Comparison of ENCODE assay signal across 15 cellular contexts in the genomic region with DNA sequence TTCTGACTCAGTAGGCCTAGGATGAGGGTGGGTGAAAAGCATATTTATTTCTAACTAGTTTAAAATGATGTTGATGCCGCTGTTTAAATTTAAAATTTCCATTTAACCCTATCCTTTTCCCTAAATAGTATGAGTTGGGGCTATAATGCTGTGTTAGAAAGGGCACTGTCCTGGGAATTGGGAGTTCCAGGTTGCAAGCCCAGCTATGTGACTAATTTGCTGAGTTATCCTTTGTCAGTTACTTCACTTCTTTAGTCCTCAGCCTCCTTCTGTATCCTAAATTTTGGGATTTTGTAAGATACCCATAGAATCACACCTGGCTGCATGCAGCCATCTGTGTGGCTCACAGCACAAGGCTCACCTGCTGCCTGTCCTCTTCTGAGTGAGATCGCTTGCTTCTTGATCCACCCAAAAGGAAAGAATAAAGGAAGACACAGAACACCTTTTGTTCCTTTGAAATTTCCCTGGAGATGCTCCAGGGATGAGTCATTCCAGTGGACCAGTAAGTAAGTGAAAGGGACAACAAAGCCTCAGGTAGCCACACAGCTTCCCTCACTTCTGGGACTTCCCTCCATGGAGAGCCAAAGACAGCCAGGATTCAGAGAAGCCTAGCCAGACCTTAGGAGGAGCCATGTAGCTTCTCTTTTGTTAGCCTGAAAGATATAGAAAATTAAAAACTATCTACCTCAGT.
DNase-seq lines count a peak whose midpoint lies in the region; ATAC-seq, FAIRE-seq and TF ChIP-seq lines count a peak whose summit lies in the region.
"Had no signal": no experiment of that assay in that cellular context is flagged by ENCODE, and none has a peak within 500 bp of the region (broad histone marks: within the 10 kb centered on the region; RNA-seq: fewer than 3 reads in every experiment).

No MANE protein-coding gene starts in this region.

- no peaks in the 10 kb centered on the region for H3K79me1 ChIP-seq in H1 (ENCODE audit: low read depth, low read length)
- H3K79me1 ChIP-seq in mesendoderm (ENCODE audit: low read length): no peaks in the 10 kb centered on the region

- DNase-seq in ELF-1 (ENCODE audit: low read depth, low spot score): peak; percentile 69
- DNase-seq in NCI-H69 (lab: John Stamatoyannopoulos, UW): peak; percentile 84
- DNase-seq in H1 (ENCODE audit: low read depth in 1 of 2, low spot score in 2 of 2): peak in 1 of 2 experiments; percentile 44
- peak; percentile 95 for DNase-seq in mesendoderm
- no peak for DNase-seq in activated T-cell treated with anti-CD3 and anti-CD28 coated beads, Interleukin-2, amount 50 U/mL, for 1 hour
- DNase-seq in NCI-H1417 (lab: John Stamatoyannopoulos, UW): no peak
- DNase-seq in left cardiac atrium: no peak
- DNase-seq: activated CD4-positive, alpha-beta T cell treated with anti-CD3 and anti-CD28 coated beads for 48 hours; activated naive CD8-positive, alpha-beta T cell treated with anti-CD3 and anti-CD28 coated beads, Interleukin-2, amount 10 ng/mL, durations not matched to agents 7 days and 5 days; activated T-cell treated with anti-CD3 and anti-CD28 coated beads, Interleukin-2, amount 50 U/mL, for 4 hours; erythroblast; GF-D8; naive thymus-derived CD8-positive, alpha-beta T cell; NCI-H2107 had no signal

- H3K9ac ChIP-seq in H1 (replicated peaks in 1 of 4; ENCODE audit: extremely low read depth in 1 of 4, low read depth in 3 of 4, low read length in 3 of 4) (no peak overlapping the region), mesendoderm (ENCODE audit: low read length) (no peak overlapping the region)

- no peak overlapping the region; the same call in 1 of the 2 replicates for H2BK12ac ChIP-seq in H1 (ENCODE audit: low read depth, low read length)

- CTCF ChIA-PET in H1 (lab: Charles Lee; ENCODE audit: partially characterized antibody): interaction anchor here (0.6 to 1.6 kb wide), 8 partner anchors 10 to 582 kb away, joined by 3 to 6 read pairs (median 3); no protein-coding TSS in a partner anchor

- WGBS in H1 (ENCODE audit: extremely low coverage in 1 of 2, insufficient coverage in 1 of 2, insufficient read length in 1 of 2, insufficient replicate concordance in 2 of 2, low coverage in 1 of 2, low lambda C conversion rate in 2 of 2, missing lambda C conversion rate in 1 of 2), 2 experiments: 66% methylated on average over 2 of the region's 2 CpGs; no CpG with 5 or more reads in 1 of the 2 experiments
- no CpG with 5 or more reads among the region's 2 CpGs for WGBS in mesendoderm (ENCODE audit: extremely low coverage, insufficient coverage, low lambda C conversion rate)

- TF ChIP-seq RAD21 in H1 (IDR thresholded peaks at IDR 0.05 in 1 of 2, conservative IDR thresholded peaks at IDR 0.05 in 1 of 2; ENCODE audit: low read depth in 2 of 2, low read length in 2 of 2): no peak

- no peak for TF ChIP-seq EP300 in H1 (IDR thresholded peaks at IDR 0.05; ENCODE audit: borderline replicate concordance in 1 of 2, low read depth in 2 of 2, low read length in 2 of 2)

- H3K56ac ChIP-seq in H1 (replicated peaks; ENCODE audit: insufficient read length, low read depth, low read length): no peak overlapping the region
- H3K56ac ChIP-seq in mesendoderm (ENCODE audit: low read length): no peak overlapping the region

- no peaks in the 10 kb centered on the region for H3K9me3 ChIP-seq in H1 (ENCODE audit: insufficient read depth in 2 of 2, low read depth in 1 of 2, low read length in 1 of 2)

- no peaks in the 10 kb centered on the region for H3K36me3 ChIP-seq in H1 (ENCODE audit: control insufficient read depth in 2 of 4, insufficient read depth in 4 of 4, low read length in 3 of 4)
- H3K36me3 ChIP-seq in mesendoderm (ENCODE audit: control insufficient read depth, insufficient read depth, low read length): no peaks in the 10 kb centered on the region

- H2BK5ac ChIP-seq in H1 (ENCODE audit: low read depth, low read length): 0 out of 2 replicates have a peak overlapping the region, but pooled peaks have one; percentile 27
- H2BK5ac ChIP-seq in mesendoderm (ENCODE audit: low read length): no peak overlapping the region

- no peaks in the 10 kb centered on the region for H4K20me1 ChIP-seq in H1 (replicated peaks in 1 of 2; ENCODE audit: control insufficient read depth in 1 of 2, insufficient read depth in 2 of 2, low read length in 2 of 2)

- H2BK15ac ChIP-seq in H1 (ENCODE audit: low read length): no peak overlapping the region
- H2BK15ac ChIP-seq in mesendoderm (replicated peaks; ENCODE audit: low read depth): no peak overlapping the region

- H3K4me2 ChIP-seq in H1 (ENCODE audit: insufficient read depth in 1 of 2, low read depth in 2 of 2, low read length in 2 of 2) (no peak overlapping the region), mesendoderm (ENCODE audit: low read length) (no peak overlapping the region)

- H2BK20ac ChIP-seq in H1 (ENCODE audit: low read length): no peak overlapping the region

- H4K5ac ChIP-seq in H1 (ENCODE audit: insufficient read length, low read depth, low read length) (no peak overlapping the region), mesendoderm (ENCODE audit: low read length) (no peak overlapping the region)

- H3K4me3 ChIP-seq in H1 (ENCODE audit: extremely low read depth in 1 of 4, insufficient read depth in 2 of 4, low read depth in 3 of 4, low read length in 4 of 4) (no peak overlapping the region), mesendoderm (ENCODE audit: low read length) (no peak overlapping the region)

- no peak for ATAC-seq in HG03025 (IDR thresholded peaks at IDR 0.05; ENCODE audit: low FRiP score, unreplicated experiment)
- no peak for ATAC-seq in left cardiac atrium
- ATAC-seq: activated T-cell treated with anti-CD3 and anti-CD28 coated beads, Interleukin-2, amount 50 U/mL, for 4 hours; naive thymus-derived CD8-positive, alpha-beta T cell had no signal

- H3K4ac ChIP-seq in H1 (replicated peaks; ENCODE audit: insufficient read length, low read depth, low read length) (peak overlapping the region; percentile 15), mesendoderm (ENCODE audit: low read depth, low read length) (no peak overlapping the region)

- TF ChIP-seq CTCF in H1 (IDR thresholded peaks at IDR 0.05; ENCODE audit: control extremely low read depth in 1 of 3, insufficient read depth in 1 of 3, low read depth in 1 of 3, low read length in 3 of 3): no peak

- H2AK5ac ChIP-seq in H1 (ENCODE audit: low read depth, low read length) (no peak overlapping the region), mesendoderm (ENCODE audit: low read length) (no peak overlapping the region)

- H3K14ac ChIP-seq in H1 (ENCODE audit: insufficient read length): no peak overlapping the region

- H4K8ac ChIP-seq in H1 (ENCODE audit: extremely low read depth, insufficient read depth, low read length) (no peak overlapping the region), mesendoderm (ENCODE audit: low read depth, low read length) (no peak overlapping the region)

- H3K27ac ChIP-seq in H1 (ENCODE audit: low read depth, low read length): no peak overlapping the region
- H3K27ac ChIP-seq in mesendoderm (ENCODE audit: low read depth, low read length): no peak overlapping the region

- POLR2A ChIA-PET in H1 (lab: Charles Lee; ENCODE audit: partially characterized antibody): no interaction called here

- H2BK120ac ChIP-seq in H1 (replicated peaks; ENCODE audit: low read depth, low read length) (no peak overlapping the region), mesendoderm (ENCODE audit: low read depth, low read length) (no peak overlapping the region)

- TF ChIP-seq POLR2A in H1 (IDR thresholded peaks at IDR 0.05; ENCODE audit: control extremely low read depth in 1 of 2, low read depth in 2 of 2, low read length in 2 of 2): no peak

- H3K18ac ChIP-seq in H1 (ENCODE audit: extremely low read depth, low read length) (no peak overlapping the region), mesendoderm (ENCODE audit: low read length) (peak overlapping the region; percentile 47)

- H3K23me2 ChIP-seq in H1 (ENCODE audit: low read depth, low read length): no peaks in the 10 kb centered on the region

- no peak overlapping the region for H2AFZ ChIP-seq in H1 (ENCODE audit: low read length)

- H3K4me1 ChIP-seq in H1 (replicated peaks in 1 of 4; ENCODE audit: control insufficient read depth in 3 of 4, insufficient read depth in 4 of 4, low read length in 3 of 4): peaks cover 0 to 9% (median 6%) of the 10 kb centered on the region in 4 experiments; a peak in 2 of 7 replicates
- H3K4me1 ChIP-seq in mesendoderm (ENCODE audit: control insufficient read depth, low read depth, low read length): peaks cover 3% of the 10 kb centered on the region

- peak; percentile 76 for FAIRE-seq in H1 (lab: Jason Lieb, UNC)

- H3K27me3 ChIP-seq in H1 (replicated peaks in 1 of 4; ENCODE audit: control insufficient read depth in 3 of 4, extremely low read depth in 1 of 4, insufficient read depth in 3 of 4, low read length in 3 of 4) (no peaks in the 10 kb centered on the region), mesendoderm (ENCODE audit: insufficient read depth, low read length, poor library complexity) (no peaks in the 10 kb centered on the region)

- intact Hi-C loops in left cardiac atrium (cut with DNase I): no loop called here

- no peaks in the 10 kb centered on the region for H3K79me2 ChIP-seq in H1 (ENCODE audit: control insufficient read depth in 1 of 2, insufficient read depth in 2 of 2, low read length in 2 of 2)
- no peaks in the 10 kb centered on the region for H3K79me2 ChIP-seq in mesendoderm (ENCODE audit: control insufficient read depth, insufficient read depth, low read length)

- no peak overlapping the region for H3K23ac ChIP-seq in H1 (ENCODE audit: insufficient read length)
- H3K23ac ChIP-seq in mesendoderm (ENCODE audit: low read length): no peak overlapping the region

- H4K91ac ChIP-seq in H1 (replicated peaks; ENCODE audit: insufficient read length, low read length): no peak overlapping the region

TF ChIP-seq in H1, 55 proteins besides CTCF, POLR2A, EP300 and RAD21:
- TF ChIP-seq YY1 (IDR thresholded peaks at IDR 0.05; ENCODE audit: low read depth, low read length) (0 out of 2 replicates have a peak, but pooled peaks have one; percentile 10), BACH1 (IDR thresholded peaks at IDR 0.05; ENCODE audit: low read length) (0 out of 2 replicates have a peak, but pooled peaks have one; percentile 24), JUN (IDR thresholded peaks at IDR 0.05; ENCODE audit: low read depth, low read length) (peak; percentile 88), SIX5 (IDR thresholded peaks at IDR 0.05; ENCODE audit: low read depth, low read length) (no peak), ZNF274 (IDR thresholded peaks at IDR 0.05; ENCODE audit: borderline replicate concordance, extremely low read depth, low read length) (no peak), JUND (IDR thresholded peaks at IDR 0.05; ENCODE audit: low read length) (peak; percentile 96), HDAC2 (IDR thresholded peaks at IDR 0.05; ENCODE audit: borderline replicate concordance in 1 of 2, low read depth in 2 of 2, low read length in 2 of 2) (peak in 1 of 2 experiments; percentile 63; a peak in 1 of 4 replicates)
- TF ChIP-seq, protein P1, sequence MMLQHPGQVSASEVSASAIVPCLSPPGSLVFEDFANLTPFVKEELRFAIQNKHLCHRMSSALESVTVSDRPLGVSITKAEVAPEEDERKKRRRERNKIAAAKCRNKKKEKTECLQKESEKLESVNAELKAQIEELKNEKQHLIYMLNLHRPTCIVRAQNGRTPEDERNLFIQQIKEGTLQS (IDR thresholded peaks at IDR 0.05; ENCODE audit: insufficient read depth, low read depth, low read length): no peak

Comparison
In these comparisons a context has a peak if more than half of its experiments do, and no peak if none do; other contexts are left out.
1. DNase-seq: peak in ELF-1 (single experiment), NCI-H69 (single experiment) and mesendoderm (single experiment); none in activated T-cell treated with anti-CD3 and anti-CD28 coated beads, Interleukin-2, amount 50 U/mL, for 1 hour (single experiment), NCI-H1417 (0 of 3) and left cardiac atrium (single experiment).